19 cellular contexts compared by ENCODE assay signal in genomic region chr6:52909531-52909930, GRCh38. TPM values are rescaled to one million over a fixed set of nuclear protein-coding genes. Genes with fewer than 3 reads are reported as not detected.
DNase-seq lines count a peak whose midpoint lies in the region; ATAC-seq, FAIRE-seq and TF ChIP-seq lines count a peak whose summit lies in the region.
"Had no signal": no experiment of that assay in that cellular context is flagged by ENCODE, and none has a peak within 500 bp of the region (broad histone marks: within the 10 kb centered on the region; RNA-seq: fewer than 3 reads in every experiment).

Gene GSTA3 (minus strand): TSS chr6:52909698. CDS start chr6:52905834, 3,864 bp downstream.

- H3K9me3 ChIP-seq in HepG2 (ENCODE audit: low read length) = no peaks in the 10 kb centered on the region
- no peaks in the 10 kb centered on the region for H3K9me3 ChIP-seq in right lobe of liver
- no peaks in the 10 kb centered on the region for H3K9me3 ChIP-seq in testis
- H3K9me3 ChIP-seq in lower lobe of right lung = no peaks in the 10 kb centered on the region
- H3K9me3 ChIP-seq: MG63 had no signal

- H3K4me3 ChIP-seq in HepG2 (replicated peaks in 1 of 3; ENCODE audit: insufficient read depth in 1 of 3, low read depth in 2 of 3, low read length in 3 of 3) (no peak within 1 kb of the TSS), right lobe of liver (no peak within 1 kb of the TSS), lower leg skin (ENCODE audit: low read depth, poor library complexity, severe bottlenecking) (no peak within 1 kb of the TSS), testis (peak within 1 kb of the TSS in 1 of 2 donors; percentile 6), lower lobe of right lung (no peak within 1 kb of the TSS)
- H3K4me3 ChIP-seq: MG63 had no signal

- no peak for TF ChIP-seq RAD21 in HepG2 (CRISPR knock-in tag; IDR thresholded peaks at IDR 0.05)

- DNase-seq in HepG2 (ENCODE audit: low spot score) = no peak
- no peak for DNase-seq in right lobe of liver
- peak; percentile 4 for DNase-seq in RKO (ENCODE audit: low spot score)
- no peak for DNase-seq in lower leg skin (ENCODE audit: low spot score in 2 of 2)
- DNase-seq in testis = peak; percentile 70
- DNase-seq in lower lobe of right lung = no peak
- DNase-seq in NCI-H2029 (lab: John Stamatoyannopoulos, UW) = no peak
- no peak for DNase-seq in HK-2 (ENCODE audit: unreplicated experiment)
- DNase-seq: H7, Karpas-422, NCI-H1092, NCI-H146, NCI-H524, SHP77 had no signal

- peaks cover 6% of the 10 kb centered on the region; the same call in 1 of the 2 replicates for H3K4me1 ChIP-seq in HepG2 (ENCODE audit: insufficient read depth, low read length)
- H3K4me1 ChIP-seq in right lobe of liver = peaks cover 0 to 3% (median 0%) of the 10 kb centered on the region in 4 donors
- H3K4me1 ChIP-seq in testis = peaks cover 14% of the 10 kb centered on the region
- no peaks in the 10 kb centered on the region for H3K4me1 ChIP-seq in lower lobe of right lung

- TF ChIP-seq EP300 in HepG2 (IDR thresholded peaks at IDR 0.05; ENCODE audit: low read depth in 2 of 2, low read length in 2 of 2) (no peak), HepG2 (CRISPR knock-in tag; IDR thresholded peaks at IDR 0.05; ENCODE audit: borderline replicate concordance) (no peak)

- no TSS peak for BruUV-seq in HepG2 (replicated peaks; lab: Mats Ljungman, UMichigan)

- in situ Hi-C loops in HepG2 (cut with HindIII; ENCODE audit: extremely low pct_ligation_motif_present, low pct_unique_long_range_greater_than_20kb) = no loop called here

- no peak for TF ChIP-seq CTCF in HepG2 (CRISPR knock-in tag; IDR thresholded peaks at IDR 0.05)
- no peak for TF ChIP-seq CTCF in right lobe of liver (IDR thresholded peaks at IDR 0.05)
- TF ChIP-seq CTCF in lower leg skin (IDR thresholded peaks at IDR 0.05) = no peak
- no peak for TF ChIP-seq CTCF in testis (IDR thresholded peaks at IDR 0.05)
- TF ChIP-seq CTCF in lower lobe of right lung (IDR thresholded peaks at IDR 0.05) = no peak

- ATAC-seq in HepG2 (peak; percentile 74), right lobe of liver (no peak), lower lobe of right lung (no peak)

- H3K27ac ChIP-seq in HepG2 (ENCODE audit: extremely low read length, insufficient read depth, low read length) (no peak within 1 kb of the TSS), right lobe of liver (no peak within 1 kb of the TSS), testis (peak within 1 kb of the TSS; percentile 27 to 57), lower lobe of right lung (no peak within 1 kb of the TSS)
- H3K27ac ChIP-seq: C4-2B had no signal

- no peak within 1 kb of the TSS for H2AFZ ChIP-seq in HepG2 (ENCODE audit: low read length)

- H3K27me3 ChIP-seq in HepG2 (ENCODE audit: control insufficient read depth in 1 of 2, insufficient read depth in 2 of 2, low read length in 2 of 2) (peaks cover 0 to 6% of the 10 kb centered on the region in 2 experiments; a peak in 3 of 5 replicates), right lobe of liver (no peaks in the 10 kb centered on the region), testis (no peaks in the 10 kb centered on the region), lower lobe of right lung (ENCODE audit: low read depth) (no peaks in the 10 kb centered on the region)
- H3K27me3 ChIP-seq: MG63 had no signal

- no peak within 1 kb of the TSS for H3K4me2 ChIP-seq in HepG2 (ENCODE audit: low read depth, low read length)

- H3K9ac ChIP-seq in HepG2 (ENCODE audit: insufficient read depth, low read depth, low read length) = no peak within 1 kb of the TSS

- CTCF ChIA-PET in HepG2 (lab: Yijun Ruan, JAX; ENCODE audit: low intra/inter-chr PET ratio, low total read pairs) = no interaction called here

- no peak for FAIRE-seq in HepG2 (lab: Jason Lieb, UNC)
- FAIRE-seq: RCC 7860 had no signal

- intact Hi-C loops in HepG2 (cut with micrococcal nuclease; ENCODE audit: unreplicated experiment) = no loop called here
- intact Hi-C loops in right lobe of liver (cut with DNase I) = no loop called here
- intact Hi-C loops in lower leg skin (cut with DNase I; ENCODE audit: low total_unique reads) = no loop called here
- intact Hi-C loops in testis (cut with DNase I; ENCODE audit: low total_unique reads) = no loop called here
- intact Hi-C loops in lower lobe of right lung (cut with DNase I) = no loop called here

- TF ChIP-seq POLR2A in HepG2 (IDR thresholded peaks at IDR 0.05; ENCODE audit: insufficient read depth in 1 of 2, low read depth in 2 of 2, low read length in 2 of 2) (no peak), right lobe of liver (IDR thresholded peaks at IDR 0.05) (no peak), lower leg skin (IDR thresholded peaks at IDR 0.05) (no peak), testis (IDR thresholded peaks at IDR 0.05) (no peak)

- H3K36me3 ChIP-seq in HepG2 (replicated peaks in 1 of 2; ENCODE audit: control insufficient read depth in 1 of 2, insufficient read depth in 2 of 2, low read length in 2 of 2) = no peaks in the 10 kb centered on the region
- no peaks in the 10 kb centered on the region for H3K36me3 ChIP-seq in right lobe of liver
- H3K36me3 ChIP-seq in testis (ENCODE audit: low read depth, missing control alignments) = no peaks in the 10 kb centered on the region
- H3K36me3 ChIP-seq in lower lobe of right lung = no peaks in the 10 kb centered on the region
- H3K36me3 ChIP-seq: MG63 had no signal

- H3K79me2 ChIP-seq in HepG2 (ENCODE audit: insufficient read depth, low read length) = no peaks in the 10 kb centered on the region

- H4K20me1 ChIP-seq in HepG2 (ENCODE audit: insufficient read depth, low read length) = no peaks in the 10 kb centered on the region

- WGBS in HepG2 (ENCODE audit: low lambda C conversion rate) = 7% methylated on average over 2 of the region's 2 CpGs
- WGBS in right lobe of liver (ENCODE audit: insufficient coverage, low coverage, low lambda C conversion rate, missing lambda C conversion rate) = 100% methylated on average over 2 of the region's 2 CpGs
- WGBS in lower leg skin, 2 donors = 73 to 90% methylated on average over 2 of the region's 2 CpGs
- WGBS in testis, 2 donors = 26 to 31% methylated on average over 2 of the region's 2 CpGs

- POLR2A ChIA-PET in HepG2 (lab: Yijun Ruan, JAX) = no interaction called here

TF ChIP-seq in HepG2, 621 proteins besides CTCF, POLR2A, EP300 and RAD21:
- TF ChIP-seq ZNF292 (CRISPR knock-in tag; IDR thresholded peaks at IDR 0.05; ENCODE audit: borderline replicate concordance, low read depth) = no peak
- TF ChIP-seq SKI (IDR thresholded peaks at IDR 0.05; ENCODE audit: partially characterized antibody) = peak; percentile 32
- TF ChIP-seq TGIF2 (CRISPR knock-in tag; IDR thresholded peaks at IDR 0.05) = no peak

RNA-seq across cellular contexts. Expression of gene GSTA3, which starts in this region (rescaled TPM):
- total RNA-seq in HepG2 (2016; rRNA removed; fragmentation: Illumina TruSeq; extraction: Trizol) (not detected in 2 replicates), right lobe of liver (not detected), lower leg skin (10 to 100 TPM; 13.3 to 17.8 (median 16.0) TPM), testis (10 to 100 TPM; 26.7 to 28.7 TPM), lower lobe of right lung (2.1 TPM)
- total RNA-seq in HepG2 (2016; cell fraction: cytosol; rRNA removed; fragmentation: Illumina TruSeq; extraction: Trizol; ENCODE audit: low read depth) = not detected in 2 replicates
- total RNA-seq in HepG2 (2016; cell fraction: insoluble cytoplasmic fraction; rRNA removed; fragmentation: Illumina TruSeq; extraction: Trizol) = not detected in 2 replicates
- total RNA-seq in HepG2 (2016; cell fraction: membrane; rRNA removed; fragmentation: Illumina TruSeq; extraction: Trizol) = not detected in 2 replicates
- not detected in 2 replicates for total RNA-seq in HepG2 (2016; cell fraction: nucleus; rRNA removed; fragmentation: Illumina TruSeq; extraction: Trizol)
- polyA plus RNA-seq in HepG2 (2011; rRNA removed) (not detected in 2 replicates), testis (ENCODE audit: insufficient read depth, low read depth, low replicate concordance) (8.9 TPM)
- not detected in 2 replicates for polyA plus RNA-seq in HepG2 (2011; cell fraction: cytosol; rRNA removed)
- not detected in 2 replicates for polyA plus RNA-seq in HepG2 (2011; cell fraction: nucleus; rRNA removed)
- not detected in 2 replicates for polyA plus RNA-seq in HepG2 (2012)
- polyA plus RNA-seq in HepG2 (2016; cell fraction: cytosol; fragmentation: Illumina TruSeq; extraction: Trizol; ENCODE audit: low read depth) = not detected in 2 replicates
- polyA plus RNA-seq in HepG2 (2016; cell fraction: insoluble cytoplasmic fraction; fragmentation: Illumina TruSeq; extraction: Trizol; ENCODE audit: low read depth) = not detected in 2 replicates
- not detected in 2 replicates for polyA plus RNA-seq in HepG2 (2016; cell fraction: membrane; fragmentation: Illumina TruSeq; extraction: Trizol; ENCODE audit: low read depth)
- polyA plus RNA-seq in HepG2 (2016; cell fraction: nucleus; fragmentation: Illumina TruSeq; extraction: Trizol; ENCODE audit: insufficient read depth, low read depth) = not detected in 2 replicates
- not detected in 2 replicates for polyA minus RNA-seq in HepG2 (2011; rRNA and poly(A)+ RNA removed; ENCODE audit: low replicate concordance)
- not detected in 2 replicates for polyA minus RNA-seq in HepG2 (2011; cell fraction: cytosol; rRNA and poly(A)+ RNA removed)
- not detected in 2 replicates for polyA minus RNA-seq in HepG2 (2011; cell fraction: nucleus; rRNA and poly(A)+ RNA removed)
- total RNA-seq: A172, Daoy, H7 had no signal

Comparison
In these comparisons a context has a peak if more than half of its experiments do, and no peak if none do; other contexts are left out.
1. Peak in ATAC-seq in HepG2; RNA of the gene not detected or under 1 TPM.
2. DNase-seq: peak in RKO (single experiment) and testis (single experiment); none in HepG2 (single experiment), right lobe of liver (0 of 3), lower leg skin (0 of 2), lower lobe of right lung (single experiment), NCI-H2029 (single experiment) and HK-2 (single experiment).
3. H3K27ac ChIP-seq: peak in testis (2 of 2); none in HepG2 (single experiment), right lobe of liver (0 of 3) and lower lobe of right lung (single experiment).